Comparison of ENCODE assay signal across 9 cellular contexts in the genomic region with DNA sequence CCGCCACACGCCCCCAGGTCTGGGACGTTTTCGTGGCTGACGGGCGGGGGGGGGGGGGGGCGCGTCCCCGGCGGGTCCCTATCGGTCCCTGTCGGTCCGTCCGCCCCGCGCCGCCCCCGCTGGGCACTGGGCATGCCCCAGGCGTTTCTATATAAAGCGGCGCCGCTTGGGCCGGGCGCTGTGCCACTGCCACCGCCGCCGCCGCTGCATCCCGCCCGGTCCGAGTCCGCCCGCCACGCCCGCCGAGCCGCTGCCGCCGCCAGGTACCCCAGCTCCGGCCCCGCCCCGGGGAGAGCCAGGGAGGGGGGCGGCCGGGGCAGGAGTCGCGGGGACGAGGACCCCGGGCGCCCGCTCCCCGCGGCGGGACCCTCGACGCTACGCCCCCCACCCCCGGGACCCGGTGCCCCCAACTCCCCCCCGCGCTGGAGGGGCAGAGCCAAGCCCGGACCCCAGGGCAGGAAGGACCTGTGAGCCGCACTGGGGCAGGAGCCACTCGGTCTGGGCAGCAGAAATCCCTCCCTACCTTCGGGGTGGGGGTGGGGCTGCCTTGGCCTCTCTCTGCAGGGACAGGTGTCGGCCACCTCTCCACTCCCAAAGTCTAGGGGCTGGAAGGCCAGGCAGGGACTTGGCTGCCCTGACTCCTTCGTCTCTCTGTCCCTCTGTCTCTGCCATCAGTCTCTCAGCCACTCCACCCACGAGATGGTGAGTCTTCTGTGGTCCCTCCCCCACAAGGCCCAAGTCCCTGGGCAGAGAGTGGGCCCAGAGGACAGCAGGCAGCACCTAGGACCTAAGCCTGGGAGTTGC. TPM values are rescaled to one million over a fixed set of nuclear protein-coding genes. Genes with fewer than 3 reads are reported as not detected.
DNase-seq lines count a peak whose midpoint lies in the region; ATAC-seq, FAIRE-seq and TF ChIP-seq lines count a peak whose summit lies in the region.
"Had no signal": no experiment of that assay in that cellular context is flagged by ENCODE, and none has a peak within 500 bp of the region (broad histone marks: within the 10 kb centered on the region; RNA-seq: fewer than 3 reads in every experiment).

A gene with protein sequence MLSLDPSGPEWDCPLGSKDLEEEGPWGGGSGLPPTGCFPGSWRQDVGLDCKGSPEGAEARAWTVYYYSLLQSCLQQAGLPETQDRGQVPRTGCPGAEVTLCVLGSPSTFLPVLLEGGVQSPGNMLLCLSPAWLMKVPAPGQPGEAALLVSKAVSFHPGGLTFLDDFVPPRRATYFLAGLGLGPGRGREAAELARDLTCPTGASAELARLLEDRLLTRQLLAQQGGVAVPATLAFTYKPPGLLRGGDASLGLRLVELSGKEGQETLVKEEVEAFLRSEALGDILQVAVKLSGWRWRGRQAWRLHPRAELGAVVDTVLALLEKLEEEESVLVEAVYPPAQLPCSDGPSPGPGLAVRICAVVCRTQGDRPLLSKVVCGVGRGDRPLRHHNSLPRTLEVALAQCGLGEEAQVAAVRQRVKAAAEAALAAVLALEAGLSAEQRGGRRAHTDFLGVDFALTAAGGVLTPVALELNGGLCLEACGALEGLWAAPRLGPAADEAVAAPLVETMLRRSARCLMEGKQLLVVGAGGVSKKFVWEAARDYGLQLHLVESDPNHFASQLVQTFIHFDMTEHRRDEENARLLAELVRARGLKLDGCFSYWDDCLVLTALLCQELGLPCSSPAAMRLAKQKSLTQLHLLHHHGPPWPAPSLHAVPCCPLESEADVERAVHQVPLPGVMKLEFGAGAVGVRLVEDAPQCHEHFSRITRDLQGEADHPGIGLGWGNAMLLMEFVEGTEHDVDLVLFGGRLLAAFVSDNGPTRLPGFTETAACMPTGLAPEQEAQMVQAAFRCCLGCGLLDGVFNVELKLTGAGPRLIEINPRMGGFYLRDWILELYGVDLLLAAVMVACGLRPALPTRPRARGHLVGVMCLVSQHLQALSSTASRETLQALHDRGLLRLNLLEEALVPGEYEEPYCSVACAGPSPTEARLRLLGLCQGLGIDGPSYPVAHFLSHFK (plus strand): TSS at position 178 of the 804 bp plus-strand sequence. CDS start 522 bp downstream, at position 700.

- peak within 1 kb of the TSS; percentile 53 for H3K27ac ChIP-seq in CD4-positive, alpha-beta memory T cell (ENCODE audit: low read depth, low read length)
- H3K27ac ChIP-seq in Peyer's patch, result peak within 1 kb of the TSS in 2 of 4 donors; percentile 3 to 98
- H3K27ac ChIP-seq in pancreas, result no peak within 1 kb of the TSS
- H3K27ac ChIP-seq: neutrophil had no signal

- TF ChIP-seq CTCF in Peyer's patch (IDR thresholded peaks at IDR 0.05) (no peak), fibroblast of pulmonary artery (IDR thresholded peaks at IDR 0.05; ENCODE audit: low read length, missing control alignments) (no peak), pancreas (IDR thresholded peaks at IDR 0.05) (no peak), BE2C (IDR thresholded peaks at IDR 0.05; ENCODE audit: low read depth, low read length) (no peak), osteocyte (IDR thresholded peaks at IDR 0.05) (no peak)

- no peak for DNase-seq in CD4-positive, alpha-beta memory T cell
- DNase-seq in Peyer's patch (no peak), fibroblast of pulmonary artery (ENCODE audit: low read depth) (no peak), pancreas (peak in 4 of 6 donors; percentile 46 to 86 (median 63)), HuH-7.5 (ENCODE audit: low spot score) (no peak), BE2C (no peak), osteocyte (ENCODE audit: extremely low spot score, unreplicated experiment) (no peak)

- no peaks in the 10 kb centered on the region for H3K27me3 Mint-ChIP-seq in CD4-positive, alpha-beta memory T cell
- no peaks in the 10 kb centered on the region for H3K27me3 Mint-ChIP-seq in osteocyte (ENCODE audit: unreplicated experiment)

- TF ChIP-seq POLR2A in Peyer's patch (IDR thresholded peaks at IDR 0.05), result no peak

- peak within 1 kb of the TSS; percentile 82 to 98 (median 87) for H3K4me3 Mint-ChIP-seq in CD4-positive, alpha-beta memory T cell
- H3K4me3 Mint-ChIP-seq in osteocyte (ENCODE audit: unreplicated experiment), result no peak within 1 kb of the TSS

- peak within 1 kb of the TSS in 1 of 2 donors; percentile 15 for H3K4me3 ChIP-seq in CD4-positive, alpha-beta memory T cell (ENCODE audit: low read length in 2 of 2)
- peak within 1 kb of the TSS; percentile 31 to 47 (median 38) for H3K4me3 ChIP-seq in Peyer's patch
- peak within 1 kb of the TSS; percentile 14 for H3K4me3 ChIP-seq in fibroblast of pulmonary artery (replicated peaks; ENCODE audit: low read depth, low read length)
- peak within 1 kb of the TSS; percentile 12 to 44 (median 28) for H3K4me3 ChIP-seq in pancreas
- no peak within 1 kb of the TSS for H3K4me3 ChIP-seq in BE2C (ENCODE audit: low read depth, low read length)

- H3K9me3 ChIP-seq in CD4-positive, alpha-beta memory T cell (ENCODE audit: control insufficient read depth in 1 of 2, low read length in 2 of 2), result no peaks in the 10 kb centered on the region
- H3K9me3 ChIP-seq in Peyer's patch, result no peaks in the 10 kb centered on the region
- no peaks in the 10 kb centered on the region for H3K9me3 ChIP-seq in pancreas
- no peaks in the 10 kb centered on the region for H3K9me3 ChIP-seq in BE2C
- H3K9me3 ChIP-seq: neutrophil had no signal

- peaks cover 39 to 84% (median 66%) of the 10 kb centered on the region in 4 donors for H3K4me1 Mint-ChIP-seq in CD4-positive, alpha-beta memory T cell
- peaks cover 18% of the 10 kb centered on the region for H3K4me1 Mint-ChIP-seq in osteocyte (ENCODE audit: unreplicated experiment)

- POLR2A ChIA-PET in CD4-positive, alpha-beta memory T cell (lab: Charles Lee; ENCODE audit: partially characterized antibody), result interaction anchor here (1.2 to 31.8 kb wide), 7 partner anchors 16 to 53 kb away, joined by 3 to 2262 read pairs (median 13); a partner anchor contains a TSS

- H3K4me1 ChIP-seq in CD4-positive, alpha-beta memory T cell (ENCODE audit: insufficient read depth, low read length), result peaks cover 91% of the 10 kb centered on the region
- H3K4me1 ChIP-seq in Peyer's patch (peaks cover 0 to 64% (median 32%) of the 10 kb centered on the region in 4 donors), pancreas (peaks cover 0 to 14% (median 13%) of the 10 kb centered on the region in 3 donors), BE2C (peaks cover 5% of the 10 kb centered on the region)

- H3K36me3 ChIP-seq in CD4-positive, alpha-beta memory T cell (ENCODE audit: insufficient read depth, low read length), result no peaks in the 10 kb centered on the region
- H3K36me3 ChIP-seq in Peyer's patch (no peaks in the 10 kb centered on the region), pancreas (no peaks in the 10 kb centered on the region), BE2C (no peaks in the 10 kb centered on the region)

- intact Hi-C loops in CD4-positive, alpha-beta memory T cell (cut with micrococcal nuclease), result loop anchor here (2.0 kb wide), 1 partner anchor 53 kb away; a partner anchor contains a TSS
- intact Hi-C loops in pancreas (cut with DNase I), result loop anchor here in 1 of 3 donors (10.0 kb wide), 1 partner anchor 89 kb away; a partner anchor contains a TSS

- H3K27ac Mint-ChIP-seq in CD4-positive, alpha-beta memory T cell, result peak within 1 kb of the TSS; percentile 92 to 98 (median 97)
- H3K27ac Mint-ChIP-seq in osteocyte (ENCODE audit: unreplicated experiment), result no peak within 1 kb of the TSS

- CTCF ChIA-PET in CD4-positive, alpha-beta memory T cell (lab: Charles Lee; ENCODE audit: partially characterized antibody), result interaction anchor here (0.6 to 6.4 kb wide), 5 partner anchors 12 to 53 kb away, joined by 3 to 63 read pairs (median 5); a partner anchor contains a TSS

- H3K27me3 ChIP-seq in CD4-positive, alpha-beta memory T cell (ENCODE audit: insufficient read depth, low read length), result no peaks in the 10 kb centered on the region
- H3K27me3 ChIP-seq in Peyer's patch (peaks cover 0 to 8% of the 10 kb centered on the region in 2 donors), pancreas (no peaks in the 10 kb centered on the region), BE2C (0 out of 2 replicates have a peak, but pooled peaks cover 2% of the 10 kb centered on the region)

- H3K36me3 Mint-ChIP-seq in CD4-positive, alpha-beta memory T cell, result no peaks in the 10 kb centered on the region
- H3K36me3 Mint-ChIP-seq in osteocyte (ENCODE audit: unreplicated experiment), result no peaks in the 10 kb centered on the region

- peaks cover 0 to 2% (median 0%) of the 10 kb centered on the region in 8 donors for H3K9me3 Mint-ChIP-seq in CD4-positive, alpha-beta memory T cell
- no peaks in the 10 kb centered on the region for H3K9me3 Mint-ChIP-seq in osteocyte (ENCODE audit: unreplicated experiment)

- peak in 2 of 4 donors; percentile 18 to 34 for ATAC-seq in pancreas
- no peak for ATAC-seq in HG02938 (IDR thresholded peaks at IDR 0.05; ENCODE audit: unreplicated experiment)

- 2 to 5% methylated on average over 22 to 67 of the region's 67 CpGs for WGBS in pancreas, 2 donors

- FAIRE-seq in pancreas (lab: Jason Lieb, UNC), result no peak

RNA-seq across cellular contexts. Expression of the gene that starts here (rescaled TPM):
- 1 to 10 TPM; 2.3 to 3.3 TPM for total RNA-seq in CD4-positive, alpha-beta memory T cell
- polyA plus RNA-seq in CD4-positive, alpha-beta memory T cell, result under 1 TPM; 0.45 to 0.81 TPM
- total RNA-seq in Peyer's patch (1 to 10 TPM in 1 of 4 donors, under 1 TPM in 2, not detected in 1; 0.54 to 1.2 (median 0.83) TPM), pancreas (1 to 10 TPM in 1 of 6 donors, under 1 TPM in 5; 0.39 to 1.1 (median 0.80) TPM), osteocyte (0.24 and 0.27 TPM in 2 replicates)
- polyA plus RNA-seq in pancreas, result 1 to 10 TPM in 1 of 2 donors, under 1 TPM in 1; 0.89 to 2.2 TPM
- polyA plus RNA-seq in BE2C (2012; ENCODE audit: insufficient read depth, insufficient read length, low read depth), result 0.66 TPM

Comparison
In these comparisons a context has a peak if more than half of its experiments do, and no peak if none do; other contexts are left out.
1. DNase-seq: peak in pancreas (4 of 6); none in CD4-positive, alpha-beta memory T cell (0 of 5), Peyer's patch (0 of 3), fibroblast of pulmonary artery (single experiment), HuH-7.5 (single experiment), BE2C (single experiment) and osteocyte (single experiment).